Comparison of ENCODE assay signal across 8 cellular contexts in genomic region chr2:162731917-162732804, GRCh38.
DNase-seq lines count a peak whose midpoint lies in the region; ATAC-seq and TF ChIP-seq lines count a peak whose summit lies in the region.

No MANE protein-coding gene starts in this region.

- no peak overlapping the region for H3K4ac ChIP-seq in H9 (ENCODE audit: low read depth, low read length)

- H4K8ac ChIP-seq in H9 (replicated peaks; ENCODE audit: insufficient read length, low read depth, low read length) = no peak overlapping the region

- no peak overlapping the region for H2BK120ac ChIP-seq in H9 (ENCODE audit: low read depth, low read length, poor library complexity, severe bottlenecking)

- no peaks in the 10 kb centered on the region for H3K36me3 ChIP-seq in ACC112 (ENCODE audit: insufficient read depth, low read length)

- no peak overlapping the region for H3K27ac Mint-ChIP-seq in H9

- H3K36me3 Mint-ChIP-seq in H9 (ENCODE audit: insufficient read depth in 1 of 3, low read depth in 3 of 3) = no peaks in the 10 kb centered on the region

- H2AFZ ChIP-seq in ACC112 (ENCODE audit: low read length, unreplicated experiment) (peak overlapping the region; percentile 86), H9 (ENCODE audit: low read length) (no peak overlapping the region)

- TF ChIP-seq POLR2A in lower leg skin (IDR thresholded peaks at IDR 0.05) = no peak

- no peak overlapping the region for H4K5ac ChIP-seq in H9 (ENCODE audit: insufficient read length, low read depth, low read length)

- H3K27ac ChIP-seq in ACC112 (ENCODE audit: low read depth, low read length) (no peak overlapping the region), H9 (ENCODE audit: insufficient read length, low read depth, low read length) (no peak overlapping the region)

- no peak overlapping the region for H2AK5ac ChIP-seq in H9 (ENCODE audit: insufficient read length, low read length)

- no peak overlapping the region for H3K14ac ChIP-seq in H9 (ENCODE audit: insufficient read depth, low read length)

- peaks cover 8% of the 10 kb centered on the region for H3K4me1 ChIP-seq in ACC112 (ENCODE audit: control insufficient read depth, insufficient read depth, low read length, unreplicated experiment)
- no peaks in the 10 kb centered on the region; the same call in 1 of the 2 replicates for H3K4me1 ChIP-seq in H9 (ENCODE audit: insufficient read depth, low read length)

- no peak overlapping the region for H3K4me2 ChIP-seq in H9 (ENCODE audit: insufficient read depth, insufficient read length, low read length)

- no peak overlapping the region for H3K18ac ChIP-seq in H9 (ENCODE audit: insufficient read length, low read depth, low read length)

- no peaks in the 10 kb centered on the region for H3K23me2 ChIP-seq in H9 (ENCODE audit: insufficient read length, low read depth, low read length, poor library complexity, severe bottlenecking)

- DNase-seq in NCI-H69 (lab: John Stamatoyannopoulos, UW) (peak; percentile 8), SIG-M5 (lab: John Stamatoyannopoulos, UW) (no peak), NCI-H128 (lab: John Stamatoyannopoulos, UW; ENCODE audit: unreplicated experiment) (no peak), H9 (no peak), lower leg skin (ENCODE audit: low spot score in 2 of 2) (no peak)

- peaks cover 18 to 21% of the 10 kb centered on the region in 2 experiments for H3K4me1 Mint-ChIP-seq in H9

- H3K9me3 Mint-ChIP-seq in H9 = no peaks in the 10 kb centered on the region

- H3K23ac ChIP-seq in H9 (ENCODE audit: insufficient read length, low read depth, low read length) = no peak overlapping the region

- H3K79me1 ChIP-seq in H9 (ENCODE audit: insufficient read depth, low read depth, low read length, poor library complexity, severe bottlenecking) = no peaks in the 10 kb centered on the region

- no peak overlapping the region for H3T11ph ChIP-seq in H9 (ENCODE audit: low read length)

- TF ChIP-seq CTCF in H9 (conservative IDR thresholded peaks at IDR 0.05) = no peak
- no peak for TF ChIP-seq CTCF in lower leg skin (IDR thresholded peaks at IDR 0.05)

- H4K91ac ChIP-seq in H9 (ENCODE audit: insufficient read length, low read depth, low read length) = no peak overlapping the region

- intact Hi-C loops in lower leg skin (cut with DNase I; ENCODE audit: low total_unique reads) = no loop called here

- WGBS in H9 (ENCODE audit: extremely low coverage, insufficient read length, low lambda C conversion rate) = no CpG with 5 or more reads among the region's 6 CpGs
- 72 to 74% methylated on average over 6 of the region's 6 CpGs for WGBS in lower leg skin, 2 donors

- H3K79me2 ChIP-seq in ACC112 (ENCODE audit: control insufficient read depth, insufficient read depth, low read length, unreplicated experiment) (no peaks in the 10 kb centered on the region), H9 (ENCODE audit: insufficient read depth, low read length) (no peaks in the 10 kb centered on the region)

- no peaks in the 10 kb centered on the region for H3K9me3 ChIP-seq in H9 (ENCODE audit: control insufficient read depth, low read depth, low read length)

- H4K20me1 ChIP-seq in H9 (ENCODE audit: control insufficient read depth, insufficient read depth, insufficient read length) = no peaks in the 10 kb centered on the region

- H3K56ac ChIP-seq in H9 (ENCODE audit: insufficient read length, low read depth, low read length) = no peak overlapping the region

- no peak overlapping the region for H2BK12ac ChIP-seq in H9 (ENCODE audit: insufficient read length, low read depth, low read length)

- no peaks in the 10 kb centered on the region for H3K27me3 Mint-ChIP-seq in H9 (ENCODE audit: low read depth)

- peak; percentile 95 for ATAC-seq in GM18870 (IDR thresholded peaks at IDR 0.05; ENCODE audit: unreplicated experiment)
- ATAC-seq in HG02938 (IDR thresholded peaks at IDR 0.05; ENCODE audit: unreplicated experiment) = peak; percentile 92

- no peak overlapping the region for H2BK20ac ChIP-seq in H9 (ENCODE audit: low read depth, low read length, poor library complexity, severe bottlenecking)

- H2BK5ac ChIP-seq in H9 (ENCODE audit: insufficient read length, low read length) = no peak overlapping the region

- H3K4me3 Mint-ChIP-seq in H9 = no peak overlapping the region

- no peak overlapping the region for H3K9ac ChIP-seq in H9 (ENCODE audit: extremely low read depth, insufficient read length, low read length)

- H2BK15ac ChIP-seq in H9 (ENCODE audit: low read depth, low read length) = no peak overlapping the region

- no peaks in the 10 kb centered on the region for H3K27me3 ChIP-seq in ACC112 (ENCODE audit: insufficient read depth, low read length)
- no peaks in the 10 kb centered on the region for H3K27me3 ChIP-seq in H9 (ENCODE audit: insufficient read depth, low read length)

- H3K4me3 ChIP-seq in ACC112 (ENCODE audit: low read depth, low read length) (peak overlapping the region; percentile 66), lower leg skin (ENCODE audit: low read depth, poor library complexity, severe bottlenecking) (no peak overlapping the region)
